17 cellular contexts compared by ENCODE assay signal in genomic region chr7:131122394-131122793, GRCh38.
"Had no signal": no experiment of that assay in that cellular context is flagged by ENCODE, and none has a peak within 500 bp of the region (broad histone marks: within the 10 kb centered on the region; RNA-seq: fewer than 3 reads in every experiment).

No MANE protein-coding gene starts in this region.

- DNase-seq: activated CD4-positive, alpha-beta T cell treated with anti-CD3 and anti-CD28 coated beads for 4 hours; activated gamma-delta T cell treated with Interleukin-2 at 50 U/mL for 16 hours; activated T-cell treated with anti-CD3 and anti-CD28 coated beads, Interleukin-2, amount 50 U/mL, for 4 hours; heart left ventricle; mucosa of descending colon; occipital lobe; spleen; stimulated activated CD4-positive, alpha-beta T cell treated with anti-CD3 and anti-CD28 coated beads, Interleukin-2, amount 100 ng/mL, for 24 hours; stomach; T-helper 9 cell had no signal

- H3K36me3 ChIP-seq: heart left ventricle, prostate gland, spleen, stomach, thoracic aorta had no signal

- ATAC-seq: heart left ventricle; mucosa of descending colon; natural killer cell treated with Interleukin-12 subunit alpha and Interleukin-12 subunit beta and Interleukin-15 and Interleukin-18, amount 100 ng/mL, for 72 hours; sciatic nerve had no signal

- H3K4me1 ChIP-seq: heart left ventricle, prostate gland, stomach had no signal

- H3K27ac ChIP-seq: heart left ventricle, prostate gland, stomach, thoracic aorta had no signal

- H3K4me3 Mint-ChIP-seq: activated T-cell treated with anti-CD3 and anti-CD28 coated beads, Interleukin-2, amount 50 U/mL, for 4 hours; natural killer cell treated with Interleukin-12 subunit alpha and Interleukin-12 subunit beta and Interleukin-15 and Interleukin-18, amount 100 ng/mL, for 72 hours had no signal

- H3K4me3 ChIP-seq: heart left ventricle, mucosa of descending colon, prostate gland, spleen, stomach, thoracic aorta had no signal

- H3K27ac Mint-ChIP-seq: natural killer cell treated with Interleukin-12 subunit alpha and Interleukin-12 subunit beta and Interleukin-15 and Interleukin-18, amount 100 ng/mL, for 72 hours had no signal

- FAIRE-seq: astrocyte, frontal cortex, islet of Langerhans had no signal

- H3K27me3 ChIP-seq: heart left ventricle, spleen, stomach had no signal

- H3K36me3 Mint-ChIP-seq: natural killer cell treated with Interleukin-12 subunit alpha and Interleukin-12 subunit beta and Interleukin-15 and Interleukin-18, amount 100 ng/mL, for 72 hours had no signal

- H3K9me3 ChIP-seq: mucosa of descending colon, prostate gland, thoracic aorta had no signal
